In the genomic region with DNA sequence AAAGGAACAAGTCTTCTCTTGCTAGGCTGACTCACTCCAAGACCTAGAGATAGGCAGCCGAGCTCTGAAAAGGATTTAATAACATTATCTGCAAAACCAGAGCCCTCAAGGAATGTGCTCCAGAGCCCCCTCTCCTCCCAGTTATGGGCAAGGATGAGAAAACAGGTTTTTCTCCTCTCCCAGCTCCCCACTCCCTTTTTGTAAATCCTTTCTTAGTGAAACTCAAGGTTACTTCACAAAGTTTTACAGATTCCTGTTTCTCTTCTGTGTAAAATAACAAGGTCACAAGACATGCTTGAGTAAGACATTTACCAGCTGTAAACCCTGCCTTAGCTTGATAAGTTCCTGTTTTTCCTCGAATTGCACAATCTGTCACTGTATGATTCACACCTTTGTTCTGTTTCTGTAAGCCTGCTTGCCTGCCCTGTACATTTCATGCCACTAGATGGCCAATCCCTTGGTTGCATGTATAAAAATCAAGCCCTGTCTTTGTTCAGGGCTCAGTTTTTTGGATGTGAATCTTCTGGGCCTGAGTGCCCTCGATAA, we compare ENCODE assay signal across 8 cellular contexts.
DNase-seq lines count a peak whose midpoint lies in the region; ATAC-seq and TF ChIP-seq lines count a peak whose summit lies in the region.

No MANE protein-coding gene starts in this region.

- WGBS in transverse colon (ENCODE audit: low coverage in 1 of 2), 2 donors: 24 to 29% methylated on average over 3 of the region's 3 CpGs

- H3K4me3 ChIP-seq in GM23338: no peak overlapping the region
- no peak overlapping the region for H3K4me3 ChIP-seq in transverse colon

- no peaks in the 10 kb centered on the region for H3K27me3 Mint-ChIP-seq in GM23338 (ENCODE audit: insufficient read depth, low read depth, poor library complexity)
- no peaks in the 10 kb centered on the region for H3K27me3 Mint-ChIP-seq in activated CD8-positive, alpha-beta T cell treated with anti-CD3 and anti-CD28 coated beads for 36 hours

- H3K9me3 Mint-ChIP-seq in GM23338: peaks cover 28% of the 10 kb centered on the region
- H3K9me3 Mint-ChIP-seq in activated CD8-positive, alpha-beta T cell treated with anti-CD3 and anti-CD28 coated beads for 36 hours: peaks cover 9% of the 10 kb centered on the region

- no peak for TF ChIP-seq POLR2A in transverse colon (IDR thresholded peaks at IDR 0.05)

- no peak overlapping the region for H3K4me3 Mint-ChIP-seq in GM23338
- no peak overlapping the region for H3K4me3 Mint-ChIP-seq in activated CD8-positive, alpha-beta T cell treated with anti-CD3 and anti-CD28 coated beads for 36 hours

- H3K4me2 ChIP-seq in GM23338: no peak overlapping the region

- CTCF ChIA-PET in activated CD8-positive, alpha-beta T cell treated with anti-CD3 and anti-CD28 coated beads for 36 hours (lab: Charles Lee): interaction anchor here (0.6 kb wide), 1 partner anchor 476 kb away, joined by 3 read pairs; no protein-coding TSS in a partner anchor

- H3K27ac ChIP-seq in GM23338 (ENCODE audit: low read depth): no peak overlapping the region
- H3K27ac ChIP-seq in transverse colon: no peak overlapping the region

- no peak overlapping the region for H2AFZ ChIP-seq in GM23338

- intact Hi-C loops in transverse colon (cut with DNase I; ENCODE audit: low total_unique reads): no loop called here
- intact Hi-C loops in activated CD8-positive, alpha-beta T cell treated with anti-CD3 and anti-CD28 coated beads for 36 hours (cut with micrococcal nuclease): no loop called here

- TF ChIP-seq CTCF in GM23338 (conservative IDR thresholded peaks at IDR 0.05; ENCODE audit: low read depth in 2 of 2) (peak; percentile 32 to 40), transverse colon (IDR thresholded peaks at IDR 0.05) (no peak)
- TF ChIP-seq CTCF in activated CD8-positive, alpha-beta T cell treated with anti-CD3 and anti-CD28 coated beads for 36 hours (IDR thresholded peaks at IDR 0.05): no peak

- DNase-seq in AML-193 (lab: John Stamatoyannopoulos, UW) (peak; percentile 92 to 97), GM23338 (ENCODE audit: low spot score) (peak; percentile 19), NOMO-1 treated with DMSO at 0.1 percent for 48 hours (lab: John Stamatoyannopoulos, UW; ENCODE audit: unreplicated experiment) (peak; percentile 97), fibroblast of peridontal ligament (ENCODE audit: extremely low read depth) (peak; percentile 39), transverse colon (no peak), NCI-H2029 treated with DMSO at 0.1 percent for 48 hours (lab: John Stamatoyannopoulos, UW) (no peak)
- DNase-seq in stimulated activated CD4-positive, alpha-beta T cell treated with anti-CD3 and anti-CD28 coated beads, Interleukin-1b, Interleukin-23, amount 100 ng/mL, for 48 hours: no peak
- DNase-seq in activated CD8-positive, alpha-beta T cell treated with anti-CD3 and anti-CD28 coated beads for 36 hours: no peak

- H3K36me3 ChIP-seq in GM23338 (ENCODE audit: insufficient read depth): peaks cover 10% of the 10 kb centered on the region; the same call in 1 of the 2 replicates
- no peaks in the 10 kb centered on the region for H3K36me3 ChIP-seq in transverse colon

- H3K36me3 Mint-ChIP-seq in GM23338 (ENCODE audit: low read depth): peaks cover 14% of the 10 kb centered on the region
- no peaks in the 10 kb centered on the region for H3K36me3 Mint-ChIP-seq in activated CD8-positive, alpha-beta T cell treated with anti-CD3 and anti-CD28 coated beads for 36 hours (ENCODE audit: low read depth)

- no peak overlapping the region for H3K27ac Mint-ChIP-seq in GM23338
- no peak overlapping the region for H3K27ac Mint-ChIP-seq in activated CD8-positive, alpha-beta T cell treated with anti-CD3 and anti-CD28 coated beads for 36 hours

- no peaks in the 10 kb centered on the region for H3K79me2 ChIP-seq in GM23338 (replicated peaks; ENCODE audit: insufficient read depth)

- no peaks in the 10 kb centered on the region for H3K4me1 Mint-ChIP-seq in GM23338
- no peaks in the 10 kb centered on the region for H3K4me1 Mint-ChIP-seq in activated CD8-positive, alpha-beta T cell treated with anti-CD3 and anti-CD28 coated beads for 36 hours (ENCODE audit: low read depth)

- no peak for ATAC-seq in GM23338
- no peak for ATAC-seq in activated CD8-positive, alpha-beta T cell treated with anti-CD3 and anti-CD28 coated beads for 36 hours

- 0 out of 2 replicates have a peak, but pooled peaks cover 7% of the 10 kb centered on the region for H3K9me2 ChIP-seq in GM23338 (ENCODE audit: insufficient read depth)

- H3K4me1 ChIP-seq in GM23338 (ENCODE audit: insufficient read depth) (no peaks in the 10 kb centered on the region), transverse colon (no peaks in the 10 kb centered on the region)

- no peaks in the 10 kb centered on the region for H3K27me3 ChIP-seq in GM23338 (ENCODE audit: insufficient read depth)
- H3K27me3 ChIP-seq in transverse colon: no peaks in the 10 kb centered on the region

- no peaks in the 10 kb centered on the region for H4K20me1 ChIP-seq in GM23338 (replicated peaks; ENCODE audit: insufficient read depth)

- TF ChIP-seq EP300 in transverse colon (IDR thresholded peaks at IDR 0.05; ENCODE audit: low read depth): no peak

- POLR2A ChIA-PET in activated CD8-positive, alpha-beta T cell treated with anti-CD3 and anti-CD28 coated beads for 36 hours (lab: Charles Lee): no interaction called here

- no peaks in the 10 kb centered on the region for H3F3A ChIP-seq in GM23338 (replicated peaks; ENCODE audit: low read depth)

- in situ Hi-C loops in transverse colon (cut with MboI; ENCODE audit: low pct_ligation_motif_present in 1 of 4, low pct_unique_long_range_greater_than_20kb in 1 of 4, low sequenced_read_pairs in 3 of 4): no loop called here

- peaks cover 0 to 4% of the 10 kb centered on the region in 2 donors for H3K9me3 ChIP-seq in transverse colon

TF ChIP-seq in GM23338, 12 proteins besides CTCF, POLR2A, EP300 and RAD21:
- TF ChIP-seq POLR2AphosphoS5 (IDR thresholded peaks at IDR 0.05; ENCODE audit: low read depth): no peak
- TF ChIP-seq CREB1 (CRISPR knock-in tag; IDR thresholded peaks at IDR 0.05; ENCODE audit: low read depth): no peak
- no peak for TF ChIP-seq EZH2phosphoT487 (IDR thresholded peaks at IDR 0.05; ENCODE audit: unreplicated experiment)
- TF ChIP-seq ZNF114 (CRISPR knock-in tag; IDR thresholded peaks at IDR 0.05): no peak
- TF ChIP-seq, protein P1, sequence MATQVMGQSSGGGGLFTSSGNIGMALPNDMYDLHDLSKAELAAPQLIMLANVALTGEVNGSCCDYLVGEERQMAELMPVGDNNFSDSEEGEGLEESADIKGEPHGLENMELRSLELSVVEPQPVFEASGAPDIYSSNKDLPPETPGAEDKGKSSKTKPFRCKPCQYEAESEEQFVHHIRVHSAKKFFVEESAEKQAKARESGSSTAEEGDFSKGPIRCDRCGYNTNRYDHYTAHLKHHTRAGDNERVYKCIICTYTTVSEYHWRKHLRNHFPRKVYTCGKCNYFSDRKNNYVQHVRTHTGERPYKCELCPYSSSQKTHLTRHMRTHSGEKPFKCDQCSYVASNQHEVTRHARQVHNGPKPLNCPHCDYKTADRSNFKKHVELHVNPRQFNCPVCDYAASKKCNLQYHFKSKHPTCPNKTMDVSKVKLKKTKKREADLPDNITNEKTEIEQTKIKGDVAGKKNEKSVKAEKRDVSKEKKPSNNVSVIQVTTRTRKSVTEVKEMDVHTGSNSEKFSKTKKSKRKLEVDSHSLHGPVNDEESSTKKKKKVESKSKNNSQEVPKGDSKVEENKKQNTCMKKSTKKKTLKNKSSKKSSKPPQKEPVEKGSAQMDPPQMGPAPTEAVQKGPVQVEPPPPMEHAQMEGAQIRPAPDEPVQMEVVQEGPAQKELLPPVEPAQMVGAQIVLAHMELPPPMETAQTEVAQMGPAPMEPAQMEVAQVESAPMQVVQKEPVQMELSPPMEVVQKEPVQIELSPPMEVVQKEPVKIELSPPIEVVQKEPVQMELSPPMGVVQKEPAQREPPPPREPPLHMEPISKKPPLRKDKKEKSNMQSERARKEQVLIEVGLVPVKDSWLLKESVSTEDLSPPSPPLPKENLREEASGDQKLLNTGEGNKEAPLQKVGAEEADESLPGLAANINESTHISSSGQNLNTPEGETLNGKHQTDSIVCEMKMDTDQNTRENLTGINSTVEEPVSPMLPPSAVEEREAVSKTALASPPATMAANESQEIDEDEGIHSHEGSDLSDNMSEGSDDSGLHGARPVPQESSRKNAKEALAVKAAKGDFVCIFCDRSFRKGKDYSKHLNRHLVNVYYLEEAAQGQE (IDR thresholded peaks at IDR 0.05; ENCODE audit: unreplicated experiment): no peak
- TF ChIP-seq, protein P2, sequence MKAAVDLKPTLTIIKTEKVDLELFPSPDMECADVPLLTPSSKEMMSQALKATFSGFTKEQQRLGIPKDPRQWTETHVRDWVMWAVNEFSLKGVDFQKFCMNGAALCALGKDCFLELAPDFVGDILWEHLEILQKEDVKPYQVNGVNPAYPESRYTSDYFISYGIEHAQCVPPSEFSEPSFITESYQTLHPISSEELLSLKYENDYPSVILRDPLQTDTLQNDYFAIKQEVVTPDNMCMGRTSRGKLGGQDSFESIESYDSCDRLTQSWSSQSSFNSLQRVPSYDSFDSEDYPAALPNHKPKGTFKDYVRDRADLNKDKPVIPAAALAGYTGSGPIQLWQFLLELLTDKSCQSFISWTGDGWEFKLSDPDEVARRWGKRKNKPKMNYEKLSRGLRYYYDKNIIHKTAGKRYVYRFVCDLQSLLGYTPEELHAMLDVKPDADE (IDR thresholded peaks at IDR 0.05): no peak

Comparison
In these comparisons a context has a peak if more than half of its experiments do, and no peak if none do; other contexts are left out.
1. DNase-seq: peak in AML-193 (2 of 2), GM23338 (single experiment), NOMO-1 treated with DMSO at 0.1 percent for 48 hours (single experiment) and fibroblast of peridontal ligament (single experiment); none in transverse colon (single experiment), stimulated activated CD4-positive, alpha-beta T cell treated with anti-CD3 and anti-CD28 coated beads, Interleukin-1b, Interleukin-23, amount 100 ng/mL, for 48 hours (single experiment), NCI-H2029 treated with DMSO at 0.1 percent for 48 hours (single experiment) and activated CD8-positive, alpha-beta T cell treated with anti-CD3 and anti-CD28 coated beads for 36 hours (single experiment).
2. CTCF ChIP-seq: peak in GM23338 (2 of 2); none in transverse colon (0 of 5) and activated CD8-positive, alpha-beta T cell treated with anti-CD3 and anti-CD28 coated beads for 36 hours (single experiment).